Comparison of ENCODE assay signal across 1 cellular context in the genomic region with DNA sequence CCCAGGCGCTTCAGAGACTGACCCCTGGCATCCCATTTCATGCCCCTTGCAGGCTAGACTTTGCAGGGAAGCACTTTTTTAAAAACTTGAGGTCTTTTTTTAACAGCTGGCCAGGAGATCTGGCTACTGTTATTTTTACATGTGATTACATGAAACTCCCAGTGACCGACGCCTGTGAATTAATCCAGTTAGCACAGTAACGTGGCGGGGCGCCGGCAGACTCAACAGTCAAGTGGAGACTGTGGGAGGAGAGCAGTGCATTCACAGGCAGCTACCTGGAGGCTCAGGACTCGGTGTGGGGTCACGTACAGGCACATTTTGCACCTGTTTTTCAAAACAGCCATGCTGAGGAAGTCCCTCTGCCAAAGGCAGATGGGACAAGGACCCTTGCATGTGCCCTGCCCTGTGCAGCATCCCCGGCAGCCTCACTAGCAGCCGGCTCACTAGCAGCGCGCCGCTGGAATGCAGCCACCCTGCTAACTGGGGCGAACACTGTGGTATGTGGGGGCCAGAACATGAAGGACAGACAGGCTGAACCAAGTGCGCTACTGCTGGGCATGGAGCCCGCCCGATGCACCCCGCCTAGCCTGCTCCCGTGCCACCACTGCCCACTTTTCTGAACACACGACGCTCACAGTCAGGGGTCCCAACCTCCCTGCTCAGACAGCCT.
TF ChIP-seq lines count a peak whose summit lies in the region.

No MANE protein-coding gene starts in this region.

TF ChIP-seq in WTC11, 78 proteins besides CTCF, POLR2A, EP300 and RAD21 (continued from another document):
- TF ChIP-seq, protein P1, sequence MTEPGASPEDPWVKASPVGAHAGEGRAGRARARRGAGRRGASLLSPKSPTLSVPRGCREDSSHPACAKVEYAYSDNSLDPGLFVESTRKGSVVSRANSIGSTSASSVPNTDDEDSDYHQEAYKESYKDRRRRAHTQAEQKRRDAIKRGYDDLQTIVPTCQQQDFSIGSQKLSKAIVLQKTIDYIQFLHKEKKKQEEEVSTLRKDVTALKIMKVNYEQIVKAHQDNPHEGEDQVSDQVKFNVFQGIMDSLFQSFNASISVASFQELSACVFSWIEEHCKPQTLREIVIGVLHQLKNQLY (CRISPR knock-in tag; IDR thresholded peaks at IDR 0.05): no peak
- TF ChIP-seq TP53 (CRISPR knock-in tag; IDR thresholded peaks at IDR 0.05) (no peak), USF2 (CRISPR knock-in tag; IDR thresholded peaks at IDR 0.05) (no peak), ZBTB21 (CRISPR knock-in tag; IDR thresholded peaks at IDR 0.05; ENCODE audit: borderline replicate concordance) (no peak)
